7 cellular contexts compared by ENCODE assay signal in genomic region chr3:167858865-167859264, GRCh38.
"Had no signal": no experiment of that assay in that cellular context is flagged by ENCODE, and none has a peak within 500 bp of the region (broad histone marks: within the 10 kb centered on the region; RNA-seq: fewer than 3 reads in every experiment).

No MANE protein-coding gene starts in this region.

- H3K9ac ChIP-seq: GM23248 had no signal

- H2AFZ ChIP-seq: GM23248 had no signal

- DNase-seq: GM23248, GOT3, H9, HCEC 1CT, KG1 had no signal

- FAIRE-seq: H54, HTR-8/SVneo had no signal

- H3K27ac ChIP-seq: GM23248 had no signal

- H3K4me3 ChIP-seq: GM23248 had no signal
